Comparison of ENCODE assay signal across 4 cellular contexts in the genomic region with DNA sequence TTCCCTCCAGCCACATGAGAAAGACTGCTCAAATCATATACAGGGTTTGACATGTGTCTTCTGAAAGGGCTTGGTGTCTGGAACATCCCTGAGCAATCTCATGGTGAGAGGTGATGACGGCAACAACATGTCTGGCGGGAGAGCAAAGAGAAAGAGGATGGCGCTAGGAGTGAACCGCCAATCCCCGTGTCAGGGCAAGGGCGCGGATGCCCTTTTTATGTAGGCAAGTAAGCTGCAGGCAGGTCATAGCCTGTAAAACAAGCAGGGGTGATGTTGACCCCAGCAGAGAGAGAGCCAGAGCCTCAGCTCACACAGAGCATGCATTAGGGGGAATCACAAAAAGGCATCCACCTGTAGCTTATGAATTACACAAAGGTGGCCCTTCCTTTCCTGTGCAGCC. TPM values are rescaled to one million over a fixed set of nuclear protein-coding genes. Genes with fewer than 3 reads are reported as not detected.
"Had no signal": no experiment of that assay in that cellular context is flagged by ENCODE, and none has a peak within 500 bp of the region (broad histone marks: within the 10 kb centered on the region; RNA-seq: fewer than 3 reads in every experiment).

No MANE protein-coding gene starts in this region.

RNA-seq across cellular contexts. Expression of gene PTPN20, which starts 4.9 kb away (rescaled TPM):
- total RNA-seq: neural crest cell, osteocyte, smooth muscle cell had no signal
- polyA plus RNA-seq: neural cell, smooth muscle cell had no signal
